Comparison of ENCODE assay signal across 2 cellular contexts in the genomic region with DNA sequence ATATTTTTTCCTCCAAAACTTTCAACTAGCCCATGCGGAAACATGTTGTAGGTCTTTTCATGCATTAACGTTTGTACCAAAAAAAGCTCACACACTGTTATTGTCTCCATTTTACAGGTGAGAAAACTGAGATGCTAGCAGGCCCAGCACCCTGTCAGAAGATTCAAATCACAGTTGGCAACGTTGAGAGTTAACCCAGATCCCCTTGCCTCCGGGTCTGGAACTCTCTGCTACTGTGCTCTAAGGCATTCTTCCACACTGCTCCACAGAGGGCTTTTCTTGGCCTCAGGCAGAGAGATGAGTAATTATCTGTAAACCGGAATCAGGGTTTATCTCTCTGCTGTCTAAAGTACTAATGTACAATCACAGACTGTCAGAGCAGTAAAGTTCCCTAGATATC.
A peak's percentile ranks its signal among the peaks of the same experiment; 100 is the strongest.
TF ChIP-seq lines count a peak whose summit lies in the region.

No MANE protein-coding gene starts in this region.

TF ChIP-seq in HCT116, 20 proteins besides CTCF, POLR2A, EP300 and RAD21:
- TF ChIP-seq EZH2 (IDR thresholded peaks at IDR 0.05): no peak
- TF ChIP-seq CEBPB (IDR thresholded peaks at IDR 0.05; ENCODE audit: low read depth): no peak
- TF ChIP-seq JUND (IDR thresholded peaks at IDR 0.05): 0 out of 2 replicates have a peak, but pooled peaks have one; percentile 4
- TF ChIP-seq ZFX (IDR thresholded peaks at IDR 0.05): no peak
- TF ChIP-seq, protein P1, sequence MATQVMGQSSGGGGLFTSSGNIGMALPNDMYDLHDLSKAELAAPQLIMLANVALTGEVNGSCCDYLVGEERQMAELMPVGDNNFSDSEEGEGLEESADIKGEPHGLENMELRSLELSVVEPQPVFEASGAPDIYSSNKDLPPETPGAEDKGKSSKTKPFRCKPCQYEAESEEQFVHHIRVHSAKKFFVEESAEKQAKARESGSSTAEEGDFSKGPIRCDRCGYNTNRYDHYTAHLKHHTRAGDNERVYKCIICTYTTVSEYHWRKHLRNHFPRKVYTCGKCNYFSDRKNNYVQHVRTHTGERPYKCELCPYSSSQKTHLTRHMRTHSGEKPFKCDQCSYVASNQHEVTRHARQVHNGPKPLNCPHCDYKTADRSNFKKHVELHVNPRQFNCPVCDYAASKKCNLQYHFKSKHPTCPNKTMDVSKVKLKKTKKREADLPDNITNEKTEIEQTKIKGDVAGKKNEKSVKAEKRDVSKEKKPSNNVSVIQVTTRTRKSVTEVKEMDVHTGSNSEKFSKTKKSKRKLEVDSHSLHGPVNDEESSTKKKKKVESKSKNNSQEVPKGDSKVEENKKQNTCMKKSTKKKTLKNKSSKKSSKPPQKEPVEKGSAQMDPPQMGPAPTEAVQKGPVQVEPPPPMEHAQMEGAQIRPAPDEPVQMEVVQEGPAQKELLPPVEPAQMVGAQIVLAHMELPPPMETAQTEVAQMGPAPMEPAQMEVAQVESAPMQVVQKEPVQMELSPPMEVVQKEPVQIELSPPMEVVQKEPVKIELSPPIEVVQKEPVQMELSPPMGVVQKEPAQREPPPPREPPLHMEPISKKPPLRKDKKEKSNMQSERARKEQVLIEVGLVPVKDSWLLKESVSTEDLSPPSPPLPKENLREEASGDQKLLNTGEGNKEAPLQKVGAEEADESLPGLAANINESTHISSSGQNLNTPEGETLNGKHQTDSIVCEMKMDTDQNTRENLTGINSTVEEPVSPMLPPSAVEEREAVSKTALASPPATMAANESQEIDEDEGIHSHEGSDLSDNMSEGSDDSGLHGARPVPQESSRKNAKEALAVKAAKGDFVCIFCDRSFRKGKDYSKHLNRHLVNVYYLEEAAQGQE (IDR thresholded peaks at IDR 0.05; ENCODE audit: low read depth): no peak
- no peak for TF ChIP-seq TCF7L2 (IDR thresholded peaks at IDR 0.05; ENCODE audit: borderline replicate concordance, extremely low read depth, insufficient read depth, insufficient read length)
- TF ChIP-seq, protein P2, sequence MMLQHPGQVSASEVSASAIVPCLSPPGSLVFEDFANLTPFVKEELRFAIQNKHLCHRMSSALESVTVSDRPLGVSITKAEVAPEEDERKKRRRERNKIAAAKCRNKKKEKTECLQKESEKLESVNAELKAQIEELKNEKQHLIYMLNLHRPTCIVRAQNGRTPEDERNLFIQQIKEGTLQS (IDR thresholded peaks at IDR 0.05): no peak

TF ChIP-seq in SK-N-SH, 30 proteins besides CTCF, POLR2A, EP300 and RAD21:
- TF ChIP-seq SIN3A (IDR thresholded peaks at IDR 0.05; ENCODE audit: borderline replicate concordance, low read depth, low read length) (no peak), JUND (IDR thresholded peaks at IDR 0.05) (peak; percentile 24; the same call in 1 of the 2 replicates), NFIC (IDR thresholded peaks at IDR 0.05; ENCODE audit: borderline replicate concordance) (peak; percentile 49), POLR2AphosphoS5 (IDR thresholded peaks at IDR 0.05; ENCODE audit: low read depth, low read length) (no peak), TCF12 (IDR thresholded peaks at IDR 0.05) (peak; percentile 67)
- TF ChIP-seq, protein P3, sequence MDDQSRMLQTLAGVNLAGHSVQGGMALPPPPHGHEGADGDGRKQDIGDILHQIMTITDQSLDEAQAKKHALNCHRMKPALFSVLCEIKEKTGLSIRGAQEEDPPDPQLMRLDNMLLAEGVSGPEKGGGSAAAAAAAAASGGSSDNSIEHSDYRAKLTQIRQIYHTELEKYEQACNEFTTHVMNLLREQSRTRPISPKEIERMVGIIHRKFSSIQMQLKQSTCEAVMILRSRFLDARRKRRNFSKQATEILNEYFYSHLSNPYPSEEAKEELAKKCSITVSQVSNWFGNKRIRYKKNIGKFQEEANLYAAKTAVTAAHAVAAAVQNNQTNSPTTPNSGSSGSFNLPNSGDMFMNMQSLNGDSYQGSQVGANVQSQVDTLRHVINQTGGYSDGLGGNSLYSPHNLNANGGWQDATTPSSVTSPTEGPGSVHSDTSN (IDR thresholded peaks at IDR 0.05): peak; percentile 70
TF ChIP-seq in SK-N-SH: peak in this region for 4.
